8 cellular contexts compared by ENCODE assay signal in the genomic region with DNA sequence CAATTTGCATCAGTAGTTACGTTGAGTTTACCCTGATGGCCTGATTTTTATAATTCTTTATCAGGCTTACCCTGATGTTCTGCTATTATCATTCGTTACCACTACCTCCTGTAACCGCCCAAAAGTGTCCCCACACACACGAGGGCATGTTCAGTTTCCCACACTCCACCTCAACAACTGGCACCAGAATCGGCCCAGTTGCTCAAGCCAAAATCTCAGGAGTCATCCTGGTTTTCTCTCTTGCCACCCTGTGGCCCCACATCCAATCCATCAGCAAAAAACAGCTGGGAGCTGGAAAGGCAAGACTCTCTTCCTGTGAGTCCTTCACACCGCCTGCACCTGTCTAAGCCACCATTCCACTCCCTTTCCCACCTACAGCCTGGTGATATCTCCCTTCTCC.
DNase-seq lines count a peak whose midpoint lies in the region; ATAC-seq and TF ChIP-seq lines count a peak whose summit lies in the region.

No MANE protein-coding gene starts in this region.

- H2BK5ac ChIP-seq in mesendoderm (ENCODE audit: low read length), result no peak overlapping the region

- WGBS in lung, 2 donors, result 71 to 88% methylated on average over 6 of the region's 6 CpGs
- 65 to 73% methylated on average over 5 to 6 of the region's 6 CpGs for WGBS in transverse colon (ENCODE audit: low coverage in 1 of 2), 2 donors
- WGBS in mesendoderm (ENCODE audit: extremely low coverage, insufficient coverage, low lambda C conversion rate), result no CpG with 5 or more reads among the region's 6 CpGs

- H3K36me3 Mint-ChIP-seq in activated T-cell treated with anti-CD3 and anti-CD28 coated beads, Interleukin-2, amount 50 U/mL, for 4 hours (ENCODE audit: insufficient read depth), result no peaks in the 10 kb centered on the region

- H3K27ac ChIP-seq in ascending aorta (peak overlapping the region; percentile 75 to 80), lung (ENCODE audit: low read depth in 1 of 2, low read length in 1 of 2) (no peak overlapping the region), transverse colon (peak overlapping the region; percentile 71 to 78 (median 78)), substantia nigra (ENCODE audit: low read depth, low read length, poor library complexity, severe bottlenecking) (no peak overlapping the region), mesendoderm (ENCODE audit: low read depth, low read length) (no peak overlapping the region)

- in situ Hi-C loops in transverse colon (cut with MboI; ENCODE audit: low pct_ligation_motif_present in 1 of 4, low pct_unique_long_range_greater_than_20kb in 1 of 4, low sequenced_read_pairs in 3 of 4), result no loop called here

- DNase-seq in activated T-cell treated with anti-CD3 and anti-CD28 coated beads, Interleukin-2, amount 50 U/mL, for 4 hours, result no peak
- DNase-seq in activated T-cell treated with anti-CD3 and anti-CD28 coated beads, Interleukin-2, amount 50 U/mL, for 48 hours, result no peak
- DNase-seq in ascending aorta (ENCODE audit: low spot score in 2 of 2) (peak in 1 of 2 donors; percentile 47), lung (ENCODE audit: low spot score) (peak; percentile 24), transverse colon (no peak), substantia nigra (lab: John Stamatoyannopoulos, UW) (no peak), mesendoderm (no peak), RPMI8226 (no peak)

- no peak overlapping the region for H4K8ac ChIP-seq in mesendoderm (ENCODE audit: low read depth, low read length)

- H3K23ac ChIP-seq in mesendoderm (ENCODE audit: low read length), result no peak overlapping the region

- no peak overlapping the region for H3K18ac ChIP-seq in mesendoderm (ENCODE audit: low read length)

- H3K27me3 ChIP-seq in ascending aorta (no peaks in the 10 kb centered on the region), lung (ENCODE audit: control insufficient read depth, insufficient read depth) (no peaks in the 10 kb centered on the region), transverse colon (no peaks in the 10 kb centered on the region), mesendoderm (ENCODE audit: insufficient read depth, low read length, poor library complexity) (no peaks in the 10 kb centered on the region)

- H3K9me3 ChIP-seq in ascending aorta (no peaks in the 10 kb centered on the region), lung (ENCODE audit: control insufficient read depth in 2 of 2, insufficient read depth in 1 of 2, low read length in 1 of 2) (no peaks in the 10 kb centered on the region), transverse colon (no peaks in the 10 kb centered on the region)

- no peak overlapping the region for H2BK120ac ChIP-seq in mesendoderm (ENCODE audit: low read depth, low read length)

- H4K5ac ChIP-seq in mesendoderm (ENCODE audit: low read length), result no peak overlapping the region

- peak overlapping the region; percentile 82 to 86 for H3K4me3 ChIP-seq in ascending aorta
- no peak overlapping the region for H3K4me3 ChIP-seq in lung
- H3K4me3 ChIP-seq in transverse colon, result peak overlapping the region in 3 of 4 donors; percentile 50 to 86 (median 61)
- H3K4me3 ChIP-seq in mesendoderm (ENCODE audit: low read length), result no peak overlapping the region

- no peaks in the 10 kb centered on the region for H3K9me3 Mint-ChIP-seq in activated T-cell treated with anti-CD3 and anti-CD28 coated beads, Interleukin-2, amount 50 U/mL, for 4 hours

- peaks cover 10% of the 10 kb centered on the region for H3K4me1 Mint-ChIP-seq in activated T-cell treated with anti-CD3 and anti-CD28 coated beads, Interleukin-2, amount 50 U/mL, for 4 hours (ENCODE audit: low read depth)

- no peak overlapping the region for H3K56ac ChIP-seq in mesendoderm (ENCODE audit: low read length)

- TF ChIP-seq EP300 in transverse colon (IDR thresholded peaks at IDR 0.05; ENCODE audit: low read depth), result no peak

- H3K4me1 ChIP-seq in ascending aorta (peaks cover 0 to 11% of the 10 kb centered on the region in 2 donors), lung (ENCODE audit: control insufficient read depth in 2 of 2, insufficient read depth in 2 of 2, low read length in 2 of 2) (peaks cover 0 to 2% of the 10 kb centered on the region in 2 donors), transverse colon (peaks cover 0 to 11% (median 7%) of the 10 kb centered on the region in 4 donors), mesendoderm (ENCODE audit: control insufficient read depth, low read depth, low read length) (no peaks in the 10 kb centered on the region)

- no peak for ATAC-seq in activated T-cell treated with anti-CD3 and anti-CD28 coated beads, Interleukin-2, amount 50 U/mL, for 4 hours
- no peak for ATAC-seq in lung (ENCODE audit: insufficient read depth, low FRiP score)

- intact Hi-C loops in ascending aorta (cut with DNase I) (loop anchor here (5.0 to 10.0 kb wide), 6 partner anchors 466 to 1992 kb away; partner anchors contain the start of genes AMMECR1L, GPR148, HS6ST1 and IMP4), transverse colon (cut with DNase I; ENCODE audit: low total_unique reads) (no loop called here)

- H2AK5ac ChIP-seq in mesendoderm (ENCODE audit: low read length), result no peak overlapping the region

- H3K36me3 ChIP-seq in ascending aorta (no peaks in the 10 kb centered on the region), lung (ENCODE audit: control insufficient read depth in 2 of 2, insufficient read depth in 2 of 2, low read length in 2 of 2) (no peaks in the 10 kb centered on the region), transverse colon (no peaks in the 10 kb centered on the region), mesendoderm (ENCODE audit: control insufficient read depth, insufficient read depth, low read length) (no peaks in the 10 kb centered on the region)

- no peaks in the 10 kb centered on the region for H3K27me3 Mint-ChIP-seq in activated T-cell treated with anti-CD3 and anti-CD28 coated beads, Interleukin-2, amount 50 U/mL, for 4 hours (ENCODE audit: low read depth)

- H3K4me2 ChIP-seq in mesendoderm (ENCODE audit: low read length), result no peak overlapping the region

- no peak for TF ChIP-seq POLR2A in transverse colon (IDR thresholded peaks at IDR 0.05)

- TF ChIP-seq CTCF in ascending aorta (IDR thresholded peaks at IDR 0.05) (no peak), lung (IDR thresholded peaks at IDR 0.05; ENCODE audit: control extremely low read depth, extremely low read depth) (no peak), transverse colon (IDR thresholded peaks at IDR 0.05) (no peak)

- no peak overlapping the region for H3K4ac ChIP-seq in mesendoderm (ENCODE audit: low read depth, low read length)

- H2BK15ac ChIP-seq in mesendoderm (replicated peaks; ENCODE audit: low read depth), result no peak overlapping the region

- H3K4me3 Mint-ChIP-seq in activated T-cell treated with anti-CD3 and anti-CD28 coated beads, Interleukin-2, amount 50 U/mL, for 4 hours, result peak overlapping the region; percentile 89

- no peaks in the 10 kb centered on the region for H3K79me2 ChIP-seq in mesendoderm (ENCODE audit: control insufficient read depth, insufficient read depth, low read length)

- no peak overlapping the region for H3K9ac ChIP-seq in mesendoderm (ENCODE audit: low read length)

- H3K79me1 ChIP-seq in mesendoderm (ENCODE audit: low read length), result no peaks in the 10 kb centered on the region

Comparison
In these comparisons a context has a peak if more than half of its experiments do, and no peak if none do; other contexts are left out.
1. H3K27ac ChIP-seq: peak in ascending aorta (2 of 2) and transverse colon (4 of 4); none in lung (0 of 2), substantia nigra (single experiment) and mesendoderm (single experiment).
2. H3K4me3 ChIP-seq: peak in ascending aorta (2 of 2) and transverse colon (3 of 4); none in lung (single experiment) and mesendoderm (single experiment).